In genomic region chr14:64970776-64971451, GRCh38 we compare ENCODE assay signal across 9 cellular contexts. TPM values are rescaled to one million over a fixed set of nuclear protein-coding genes. Genes with fewer than 3 reads are reported as not detected.
DNase-seq lines count a peak whose midpoint lies in the region; ATAC-seq and TF ChIP-seq lines count a peak whose summit lies in the region.
"Had no signal": no experiment of that assay in that cellular context is flagged by ENCODE, and none has a peak within 500 bp of the region (broad histone marks: within the 10 kb centered on the region; RNA-seq: fewer than 3 reads in every experiment).

No MANE protein-coding gene starts in this region.

- H3K9me3 ChIP-seq in heart left ventricle (no peaks in the 10 kb centered on the region), uterus (no peaks in the 10 kb centered on the region)

- TF ChIP-seq POLR2A in heart left ventricle (IDR thresholded peaks at IDR 0.05): no peak
- no peak for TF ChIP-seq POLR2A in uterus (IDR thresholded peaks at IDR 0.05)

- H3K36me3 ChIP-seq in heart left ventricle (no peaks in the 10 kb centered on the region), uterus (no peaks in the 10 kb centered on the region)

- H3K4me3 ChIP-seq in heart left ventricle (peak overlapping the region; percentile 60 to 89 (median 75)), astrocyte of the cerebellum (ENCODE audit: low read depth, low read length) (peak overlapping the region; percentile 71), uterus (peak overlapping the region; percentile 49 to 66)

- in situ Hi-C loops in astrocyte of the cerebellum (cut with HindIII; ENCODE audit: low sequenced_read_pairs): no loop called here

- H3K36me3 Mint-ChIP-seq in memory B cell: peaks cover 2% of the 10 kb centered on the region

- 70 to 82% (median 74%) methylated on average over 5 to 6 of the region's 6 CpGs for WGBS in heart left ventricle, 4 donors

- peak in 3 of 4 donors; percentile 3 to 14 (median 13) for ATAC-seq in heart left ventricle
- no peak for ATAC-seq in memory B cell (ENCODE audit: low read depth)
- ATAC-seq in GM21576 (IDR thresholded peaks at IDR 0.05; ENCODE audit: unreplicated experiment): no peak

- peaks cover 10% of the 10 kb centered on the region for H3K27me3 Mint-ChIP-seq in memory B cell

- DNase-seq in heart left ventricle (no peak), cardiac septum (ENCODE audit: low spot score) (no peak), astrocyte of the cerebellum (ENCODE audit: low read depth) (no peak), memory B cell (ENCODE audit: low spot score in 2 of 2) (no peak), uterus (no peak), KG1 (lab: John Stamatoyannopoulos, UW) (no peak), NCI-H82 treated with DMSO at 0.1 percent for 48 hours (lab: John Stamatoyannopoulos, UW; ENCODE audit: unreplicated experiment) (no peak)

- no peak overlapping the region for H3K27ac Mint-ChIP-seq in memory B cell

- H3K4me1 ChIP-seq in heart left ventricle: peaks cover 0 to 22% (median 9%) of the 10 kb centered on the region in 12 donors
- H3K4me1 ChIP-seq in uterus: peaks cover 0 to 5% of the 10 kb centered on the region in 2 donors

- intact Hi-C loops in heart left ventricle (cut with DNase I) (loop anchor here in 1 of 10 donors (10.0 kb wide), 1 partner anchor 166 kb away; no protein-coding TSS in a partner anchor), cardiac septum (cut with DNase I) (loop anchor here (5.0 kb wide), 1 partner anchor 59 kb away; the partner anchor contains the start of gene CHURC1), uterus (cut with DNase I; ENCODE audit: low total_unique reads) (no loop called here)

- no peaks in the 10 kb centered on the region for H3K9me3 Mint-ChIP-seq in memory B cell

- TF ChIP-seq CTCF in heart left ventricle (IDR thresholded peaks at IDR 0.05) (no peak), astrocyte of the cerebellum (IDR thresholded peaks at IDR 0.05; ENCODE audit: low read depth, low read length, missing control alignments) (no peak), uterus (IDR thresholded peaks at IDR 0.05) (no peak)

- H3K4me1 Mint-ChIP-seq in memory B cell: peaks cover 6% of the 10 kb centered on the region

- H3K27me3 ChIP-seq in heart left ventricle: no peaks in the 10 kb centered on the region
- no peaks in the 10 kb centered on the region for H3K27me3 ChIP-seq in uterus

- H3K27ac ChIP-seq in heart left ventricle (no peak overlapping the region), uterus (no peak overlapping the region)

- peak overlapping the region; percentile 74 for H3K4me3 Mint-ChIP-seq in memory B cell

RNA-seq across cellular contexts. Expression of gene RAB15, which starts 1.2 kb away (rescaled TPM):
- total RNA-seq in heart left ventricle: 10 to 100 TPM; 15.2 to 70.4 (median 22.5) TPM
- polyA plus RNA-seq in heart left ventricle: 10 to 100 TPM; 12.0 to 53.6 TPM
- 60.8 TPM for total RNA-seq in cardiac septum
- 1 to 10 TPM in 3 of 4 donors, not detected in 1; 1.0 to 3.8 (median 3.4) TPM for total RNA-seq in uterus

RNA-seq across cellular contexts. Expression of gene FNTB, which starts 15.8 kb away (rescaled TPM):
- total RNA-seq in heart left ventricle (10 to 100 TPM; 13.0 to 20.8 (median 16.7) TPM), cardiac septum (18.7 TPM), uterus (10 to 100 TPM in 3 of 4 donors, 1 to 10 TPM in 1; 7.4 to 29.7 (median 20.4) TPM)
- 10 to 100 TPM; 10.5 to 22.5 TPM for polyA plus RNA-seq in heart left ventricle

RNA-seq across cellular contexts. Expression of gene GPX2, which starts 28.4 kb away (rescaled TPM):
- total RNA-seq in heart left ventricle: not detected
- polyA plus RNA-seq in heart left ventricle: under 1 TPM in 1 of 2 donors, not detected in 1; 0.26 TPM
- total RNA-seq in cardiac septum: not detected
- under 1 TPM in 1 of 4 donors, not detected in 3; 0.29 TPM for total RNA-seq in uterus
- total RNA-seq: NCI-H460 had no signal

RNA-seq across cellular contexts. Expression of gene CHURC1, which starts 56.7 kb away (rescaled TPM):
- total RNA-seq in heart left ventricle (100 to 1,000 TPM in 1 of 9 donors, 10 to 100 TPM in 8; 57.2 to 106 (median 77.3) TPM), cardiac septum (82.6 TPM), uterus (100 to 1,000 TPM in 1 of 4 donors, 10 to 100 TPM in 3; 35.1 to 121 (median 62.4) TPM)
- 10 to 100 TPM; 51.0 to 53.5 TPM for polyA plus RNA-seq in heart left ventricle

Comparison
In these comparisons a context has a peak if more than half of its experiments do, and no peak if none do; other contexts are left out.
1. ATAC-seq: peak in heart left ventricle (3 of 4); none in memory B cell (single experiment) and GM21576 (single experiment).
2. Peak in every context shown above with its lines, with median percentiles within 50 percentile points of each other: H3K4me3 ChIP-seq.